In the genomic region with DNA sequence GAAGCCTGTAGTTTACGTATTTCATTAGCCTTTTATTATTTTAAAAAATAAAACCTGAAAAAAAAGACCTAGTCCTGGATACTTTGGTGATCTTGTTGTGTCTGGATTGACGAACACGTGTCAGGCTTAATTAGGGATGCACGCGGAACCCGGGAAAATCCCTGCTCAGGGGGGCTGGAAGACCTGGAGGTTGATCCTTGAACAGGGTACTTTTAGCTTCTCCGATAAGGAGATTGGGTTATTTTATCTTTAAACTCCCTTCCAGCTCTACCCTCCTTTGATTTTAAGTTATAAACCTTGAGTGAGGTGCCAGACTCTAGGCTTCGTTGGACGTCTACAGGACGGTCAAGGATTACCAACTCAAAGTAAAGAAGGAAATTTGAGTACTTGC, we compare ENCODE assay signal across 8 cellular contexts. TPM values are rescaled to one million over a fixed set of nuclear protein-coding genes. Genes with fewer than 3 reads are reported as not detected.
A peak's percentile ranks its signal among the peaks of the same experiment; 100 is the strongest.
DNase-seq lines count a peak whose midpoint lies in the region; ATAC-seq, FAIRE-seq and TF ChIP-seq lines count a peak whose summit lies in the region.

No MANE protein-coding gene starts in this region.

- H3K36me3 ChIP-seq in hepatocyte (replicated peaks; ENCODE audit: insufficient read depth, low read depth) (no peaks in the 10 kb centered on the region), spleen (peaks cover 0 to 44% (median 11%) of the 10 kb centered on the region in 6 donors)

- FAIRE-seq in HTR-8/SVneo (lab: Jason Lieb, UNC): no peak

- H3K27ac Mint-ChIP-seq in T-helper 17 cell: peak overlapping the region; percentile 97

- H3K27me3 Mint-ChIP-seq in T-helper 17 cell: no peaks in the 10 kb centered on the region

- no peak overlapping the region for H3K27ac ChIP-seq in hepatocyte
- H3K27ac ChIP-seq in spleen: peak overlapping the region in 6 of 8 donors; percentile 16 to 91 (median 85)

- H3K4me1 Mint-ChIP-seq in T-helper 17 cell: peaks cover 31% of the 10 kb centered on the region

- no peak for DNase-seq in T-helper 17 cell
- DNase-seq in hepatocyte (ENCODE audit: low spot score): no peak
- DNase-seq in spleen: no peak
- DNase-seq in germinal center (ENCODE audit: low spot score): no peak
- DNase-seq in HTR-8/SVneo (ENCODE audit: insufficient read length, low spot score): no peak
- DNase-seq in COLO829 (ENCODE audit: low spot score): no peak

- H2AFZ ChIP-seq in hepatocyte: peak overlapping the region; percentile 88

- H3K79me2 ChIP-seq in hepatocyte: peaks cover 15% of the 10 kb centered on the region

- H3K4me1 ChIP-seq in hepatocyte (ENCODE audit: insufficient read depth): peaks cover 4% of the 10 kb centered on the region
- peaks cover 10 to 47% (median 23%) of the 10 kb centered on the region in 6 donors for H3K4me1 ChIP-seq in spleen

- H4K20me1 ChIP-seq in hepatocyte (ENCODE audit: insufficient read depth, poor library complexity, severe bottlenecking): no peaks in the 10 kb centered on the region

- H3K4me3 Mint-ChIP-seq in T-helper 17 cell: peak overlapping the region; percentile 100

- TF ChIP-seq POLR2A in spleen (IDR thresholded peaks at IDR 0.05): no peak

- no peaks in the 10 kb centered on the region for H3K9me3 ChIP-seq in T-helper 17 cell (ENCODE audit: control insufficient read depth, low read length, poor library complexity, severe bottlenecking)
- H3K9me3 ChIP-seq in hepatocyte (ENCODE audit: low read depth): no peaks in the 10 kb centered on the region
- peaks cover 0 to under 1% (median 0%) of the 10 kb centered on the region in 8 donors for H3K9me3 ChIP-seq in spleen

- peak; percentile 5 for ATAC-seq in HG02571 (IDR thresholded peaks at IDR 0.05; ENCODE audit: unreplicated experiment)
- peak; percentile 10 for ATAC-seq in T-helper 17 cell

- peaks cover 14% of the 10 kb centered on the region for H3K36me3 Mint-ChIP-seq in T-helper 17 cell (ENCODE audit: low read depth)

- H3K4me3 ChIP-seq in GM12875 (ENCODE audit: low read depth, low read length) (peak overlapping the region; percentile 68), hepatocyte (peak overlapping the region; percentile 52), spleen (peak overlapping the region; percentile 62 to 96 (median 82))

- H3K27me3 ChIP-seq in hepatocyte: no peaks in the 10 kb centered on the region
- H3K27me3 ChIP-seq in spleen (replicated peaks in 1 of 7): no peaks in the 10 kb centered on the region

- TF ChIP-seq CTCF in GM12875 (IDR thresholded peaks at IDR 0.05; ENCODE audit: borderline replicate concordance, insufficient read depth, low read depth, low read length) (no peak), hepatocyte (IDR thresholded peaks at IDR 0.05; ENCODE audit: poor library complexity) (no peak), spleen (IDR thresholded peaks at IDR 0.05 in 8 of 11, conservative IDR thresholded peaks at IDR 0.05 in 3 of 11) (no peak)

- peak overlapping the region; percentile 78 for H3K4me2 ChIP-seq in hepatocyte

- H3K9me2 ChIP-seq in hepatocyte (replicated peaks; ENCODE audit: insufficient read depth): no peaks in the 10 kb centered on the region

- 10% methylated on average over 10 of the region's 10 CpGs for WGBS in hepatocyte (ENCODE audit: low lambda C conversion rate, missing lambda C conversion rate)
- WGBS in spleen, 5 donors: 8 to 9% (median 8%) methylated on average over 10 of the region's 10 CpGs

- intact Hi-C loops in spleen (cut with DNase I; ENCODE audit: low total_unique reads): no loop called here

RNA-seq across cellular contexts. Expression of gene ZNF691, which starts 0.6 kb away (rescaled TPM):
- 1 to 10 TPM; 2.6 to 2.8 TPM for total RNA-seq in T-helper 17 cell
- 8.6 and 13.2 TPM in 2 replicates for total RNA-seq in hepatocyte
- 6.9 and 8.7 TPM in 2 replicates for polyA plus RNA-seq in hepatocyte
- total RNA-seq in spleen: 10 to 100 TPM in 5 of 7 donors, 1 to 10 TPM in 2; 9.6 to 18.3 (median 10.5) TPM
- 10 to 100 TPM; 10.9 to 15.8 (median 13.8) TPM for polyA plus RNA-seq in spleen

RNA-seq across cellular contexts. Expression of gene SVBP, which starts 28.7 kb away (rescaled TPM):
- total RNA-seq in T-helper 17 cell (10 to 100 TPM; 16.9 to 18.8 TPM), hepatocyte (38.0 and 49.6 TPM in 2 replicates), spleen (10 to 100 TPM; 15.1 to 32.3 (median 20.1) TPM)
- polyA plus RNA-seq in hepatocyte (50.6 and 56.8 TPM in 2 replicates), spleen (10 to 100 TPM; 34.2 to 41.7 (median 39.9) TPM)

RNA-seq across cellular contexts. Expression of gene ERMAP, which starts 28.9 kb away (rescaled TPM):
- total RNA-seq in T-helper 17 cell (1 to 10 TPM; 6.4 to 8.9 TPM), hepatocyte (17.5 and 20.4 TPM in 2 replicates), spleen (10 to 100 TPM; 11.0 to 19.3 (median 15.4) TPM)
- polyA plus RNA-seq in hepatocyte (6.2 and 6.5 TPM in 2 replicates), spleen (1 to 10 TPM; 3.0 to 4.8 (median 4.4) TPM)
